In the genomic region with DNA sequence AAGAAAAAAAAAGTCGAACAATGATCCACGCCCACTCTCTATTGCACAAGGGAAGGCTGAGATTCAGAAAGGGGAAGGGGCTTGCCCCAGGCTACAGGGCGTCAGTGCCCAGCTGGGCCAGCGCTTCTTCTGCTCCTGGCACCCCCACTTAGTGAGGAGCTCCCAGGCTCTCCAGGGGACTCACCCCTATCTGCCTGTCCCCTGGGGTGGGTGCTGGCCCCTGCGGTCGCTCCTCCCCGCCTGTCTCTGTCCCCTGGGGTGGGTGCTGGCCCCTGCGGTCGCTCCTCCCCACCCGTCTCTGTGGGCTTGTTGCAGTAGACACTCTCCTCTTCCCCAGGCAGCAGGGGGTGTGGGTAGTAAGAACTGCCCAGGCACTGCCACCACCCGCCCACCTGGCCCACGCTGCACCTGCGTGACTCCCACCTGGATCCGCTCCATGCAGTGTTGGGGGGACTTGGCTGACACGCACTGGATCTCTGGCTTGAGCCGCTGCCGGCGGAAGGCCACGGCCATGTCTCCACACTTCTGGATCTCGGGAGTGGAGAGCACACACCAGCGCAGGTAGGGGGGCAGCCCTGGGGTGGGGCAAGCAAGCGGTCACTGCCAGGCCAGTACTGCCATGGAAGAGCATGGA, we compare ENCODE assay signal across 30 cellular contexts.
"Had no signal": no experiment of that assay in that cellular context is flagged by ENCODE, and none has a peak within 500 bp of the region (broad histone marks: within the 10 kb centered on the region; RNA-seq: fewer than 3 reads in every experiment).

No MANE protein-coding gene starts in this region.

- DNase-seq: activated CD4-positive, alpha-beta T cell treated with anti-CD3 and anti-CD28 coated beads for 36 hours; activated CD4-positive, alpha-beta T cell treated with anti-CD3 and anti-CD28 coated beads, Interleukin-2, amount 50 U/mL, for 4 hours; activated CD4-positive, CD25-positive, alpha-beta regulatory T cell; activated naive CD4-positive, alpha-beta T cell; activated T-cell treated with anti-CD3 and anti-CD28 coated beads for 4 hours; activated T-cell treated with anti-CD3 and anti-CD28 coated beads, Interleukin-2, amount 50 U/mL, for 72 hours; central memory CD4-positive, alpha-beta T cell; endodermal cell; foreskin fibroblast; head of caudate nucleus; hippocampal formation; immature natural killer cell; ovary; retina; sigmoid colon; small intestine; stimulated activated CD4-positive, alpha-beta T cell treated with anti-CD3 and anti-CD28 coated beads, Interleukin-1b, Interleukin-23, amount 100 ng/mL, for 48 hours; stimulated activated CD4-positive, alpha-beta T cell treated with anti-CD3 and anti-CD28 coated beads, Interleukin-4, amount 100 ng/mL, for 4 hours; stimulated activated CD8-positive, alpha-beta memory T cell treated with anti-CD3 and anti-CD28 coated beads, Interleukin-4, amount 100 ng/mL, for 48 hours; stimulated activated naive CD4-positive, alpha-beta T cell treated with Interleukin-2 at 50 U/mL for 16 hours; T-helper 1 cell; trophoblast cell had no signal

- ATAC-seq: activated CD4-positive, alpha-beta T cell treated with anti-CD3 and anti-CD28 coated beads for 36 hours; activated naive CD4-positive, alpha-beta T cell treated with anti-CD3 and anti-CD28 coated beads, Interleukin-2, amount 50 U/mL, for 72 hours; activated T-cell treated with anti-CD3 and anti-CD28 coated beads, Interleukin-2, amount 50 U/mL, for 72 hours had no signal

- H3K27ac ChIP-seq: breast epithelium, neutrophil, ovary, prostate gland, sigmoid colon, thoracic aorta had no signal

- H3K9me3 ChIP-seq: breast epithelium, neutrophil, ovary, prostate gland, sigmoid colon, thoracic aorta had no signal

- H3K4me3 Mint-ChIP-seq: activated CD4-positive, alpha-beta T cell treated with anti-CD3 and anti-CD28 coated beads for 36 hours; activated T-cell treated with anti-CD3 and anti-CD28 coated beads, Interleukin-2, amount 50 U/mL, for 72 hours; dendritic cell treated with granulocyte-macrophage colony-stimulating factor and Interleukin-4, amounts not matched to agents 40 ng/mL and 50 ng/mL, for 4 days; endodermal cell; immature natural killer cell; nephron had no signal

- H3K4me1 Mint-ChIP-seq: activated CD4-positive, alpha-beta T cell treated with anti-CD3 and anti-CD28 coated beads for 36 hours; endodermal cell; immature natural killer cell had no signal

- H3K9me3 Mint-ChIP-seq: activated naive CD4-positive, alpha-beta T cell treated with anti-CD3 and anti-CD28 coated beads, Interleukin-2, amount 50 U/mL, for 72 hours; activated T-cell treated with anti-CD3 and anti-CD28 coated beads, Interleukin-2, amount 50 U/mL, for 72 hours; dendritic cell treated with granulocyte-macrophage colony-stimulating factor and Interleukin-4, amounts not matched to agents 40 ng/mL and 50 ng/mL, for 4 days; endodermal cell; immature natural killer cell; nephron had no signal

- FAIRE-seq: small intestine, urothelium cell line had no signal

- H3K27me3 Mint-ChIP-seq: activated CD4-positive, alpha-beta T cell treated with anti-CD3 and anti-CD28 coated beads for 36 hours had no signal

- H3K27ac Mint-ChIP-seq: activated CD4-positive, alpha-beta T cell treated with anti-CD3 and anti-CD28 coated beads for 36 hours; activated naive CD4-positive, alpha-beta T cell treated with anti-CD3 and anti-CD28 coated beads, Interleukin-2, amount 50 U/mL, for 72 hours; activated T-cell treated with anti-CD3 and anti-CD28 coated beads, Interleukin-2, amount 50 U/mL, for 72 hours; dendritic cell treated with granulocyte-macrophage colony-stimulating factor and Interleukin-4, amounts not matched to agents 40 ng/mL and 50 ng/mL, for 4 days; endodermal cell; immature natural killer cell; nephron had no signal

- H3K4me3 ChIP-seq: breast epithelium, ovary, prostate gland, sigmoid colon, thoracic aorta had no signal

- H3K36me3 Mint-ChIP-seq: activated naive CD4-positive, alpha-beta T cell treated with anti-CD3 and anti-CD28 coated beads, Interleukin-2, amount 50 U/mL, for 72 hours; immature natural killer cell had no signal

- H3K4me1 ChIP-seq: breast epithelium, prostate gland, sigmoid colon had no signal

- H3K36me3 ChIP-seq: breast epithelium, neutrophil, ovary, prostate gland, sigmoid colon, thoracic aorta had no signal

- H3K27me3 ChIP-seq: breast epithelium, neutrophil, ovary, sigmoid colon had no signal
